8 cellular contexts compared by ENCODE assay signal in the genomic region with DNA sequence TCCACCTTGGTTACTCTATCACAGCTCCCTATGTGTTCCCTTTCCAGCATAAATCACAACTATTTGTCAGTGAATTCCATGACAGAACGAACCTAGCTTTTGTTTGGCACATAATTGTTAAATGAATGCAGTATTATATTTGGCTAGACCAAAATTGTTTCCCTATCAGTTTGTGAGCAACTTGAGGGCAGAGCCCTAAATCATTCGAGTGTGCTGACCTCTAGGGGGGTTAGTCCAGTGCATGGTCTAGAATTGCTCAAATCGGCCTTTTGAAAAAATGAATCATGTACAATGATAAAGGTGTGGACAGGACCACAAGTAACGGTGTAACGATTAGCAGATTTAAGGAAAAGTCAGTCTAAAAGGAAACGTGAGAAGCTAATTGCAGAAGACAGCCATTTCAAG. TPM values are rescaled to one million over a fixed set of nuclear protein-coding genes. Genes with fewer than 3 reads are reported as not detected.
DNase-seq lines count a peak whose midpoint lies in the region; ATAC-seq and TF ChIP-seq lines count a peak whose summit lies in the region.

No MANE protein-coding gene starts in this region.

- peaks cover 25 to 36% of the 10 kb centered on the region in 2 donors for H3K4me1 Mint-ChIP-seq in natural killer cell

- peak overlapping the region; percentile 87 for H2AFZ ChIP-seq in KMS-11 (ENCODE audit: low read depth)

- no peaks in the 10 kb centered on the region for H3K27me3 ChIP-seq in KMS-11 (ENCODE audit: insufficient read depth, low read depth)

- H3K9ac ChIP-seq in KMS-11 = no peak overlapping the region

- H3K27ac Mint-ChIP-seq in natural killer cell = peak overlapping the region; percentile 92 to 94

- TF ChIP-seq CTCF in AG10803 (conservative IDR thresholded peaks at IDR 0.05; ENCODE audit: low read length) (no peak), KMS-11 (conservative IDR thresholded peaks at IDR 0.05; ENCODE audit: low read depth, low read length) (no peak), natural killer cell (IDR thresholded peaks at IDR 0.05) (no peak)

- H3K4me3 ChIP-seq in AG10803 (ENCODE audit: low read length) (peak overlapping the region; percentile 91), KMS-11 (IDR thresholded peaks at IDR 0.05; ENCODE audit: insufficient read depth, low read depth, low read length) (no peak overlapping the region)

- H4K20me1 ChIP-seq in KMS-11 (ENCODE audit: insufficient read depth) = no peaks in the 10 kb centered on the region

- H3K36me3 Mint-ChIP-seq in natural killer cell = no peaks in the 10 kb centered on the region

- ATAC-seq in natural killer cell (no peak), HG03095 (IDR thresholded peaks at IDR 0.05; ENCODE audit: unreplicated experiment) (no peak), HG02678 (IDR thresholded peaks at IDR 0.05; ENCODE audit: unreplicated experiment) (no peak)

- DNase-seq in AG10803 (ENCODE audit: low read depth) (no peak), natural killer cell (no peak), SW 1271 (lab: John Stamatoyannopoulos, UW) (no peak), AG20443 (ENCODE audit: low spot score) (no peak)

- peaks cover 17% of the 10 kb centered on the region for H3K4me1 ChIP-seq in KMS-11 (ENCODE audit: low read depth, poor library complexity, severe bottlenecking)

- H3K4me2 ChIP-seq in KMS-11 = peak overlapping the region; percentile 44

- intact Hi-C loops in natural killer cell (cut with micrococcal nuclease) = loop anchor here (5.0 to 10.0 kb wide), 3 partner anchors 278 to 495 kb away; partner anchors contain the start of gene EGR2

- H3K79me2 ChIP-seq in KMS-11 (ENCODE audit: insufficient read depth, low read depth) = peaks cover 41% of the 10 kb centered on the region

- H3K27me3 Mint-ChIP-seq in natural killer cell (ENCODE audit: low read depth in 2 of 2) = peaks cover 8 to 17% of the 10 kb centered on the region in 2 donors

- H3K36me3 ChIP-seq in KMS-11 (ENCODE audit: insufficient read depth) = no peaks in the 10 kb centered on the region

- H3K9me3 Mint-ChIP-seq in natural killer cell = peaks cover 0 to 2% of the 10 kb centered on the region in 2 donors

- peak overlapping the region; percentile 92 for H3K4me3 Mint-ChIP-seq in natural killer cell

- H3K27ac ChIP-seq in KMS-11 (no peak overlapping the region; the same call in 1 of the 2 replicates), cingulate gyrus (ENCODE audit: low read depth, low read length) (peak overlapping the region; percentile 71)

RNA-seq across cellular contexts. Expression of gene NRBF2, which starts 0.5 kb away (rescaled TPM):
- 10 to 100 TPM; 17.7 to 21.3 (median 18.2) TPM for total RNA-seq in natural killer cell
